ENCODE assay signal across 20 cellular contexts in the genomic region with DNA sequence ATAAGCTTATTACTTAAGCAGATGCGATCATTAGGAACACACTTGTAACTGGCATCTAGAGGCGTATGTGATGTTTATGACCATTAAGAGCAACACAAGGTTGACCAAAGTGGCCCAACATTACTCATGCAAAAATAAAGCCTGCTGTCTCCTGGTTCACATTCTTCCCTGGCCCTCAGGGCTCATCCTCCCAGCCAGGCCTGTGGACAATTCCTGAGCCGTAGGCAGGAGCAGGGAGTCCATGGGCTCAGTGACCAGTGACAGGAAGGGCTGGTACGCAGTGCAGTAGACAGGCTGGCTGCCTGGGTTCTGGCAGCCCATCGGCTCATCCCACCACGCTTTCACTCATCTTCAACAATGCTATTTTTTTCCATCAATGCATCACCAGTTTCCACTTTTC.
DNase-seq lines count a peak whose midpoint lies in the region; ATAC-seq and TF ChIP-seq lines count a peak whose summit lies in the region.
"Had no signal": no experiment of that assay in that cellular context is flagged by ENCODE, and none has a peak within 500 bp of the region (broad histone marks: within the 10 kb centered on the region; RNA-seq: fewer than 3 reads in every experiment).

No MANE protein-coding gene starts in this region.

- H2BK12ac ChIP-seq in mesenchymal stem cell (ENCODE audit: low read length in 2 of 2): no peak overlapping the region

- no peak overlapping the region for H2BK15ac ChIP-seq in mesenchymal stem cell (ENCODE audit: low read depth, poor library complexity, severe bottlenecking)

- H2BK120ac ChIP-seq in mesenchymal stem cell (ENCODE audit: low read depth, low read length): no peak overlapping the region

- H3K36me3 Mint-ChIP-seq in T-cell: peaks cover 51% of the 10 kb centered on the region
- H3K36me3 Mint-ChIP-seq in activated naive CD4-positive, alpha-beta T cell treated with anti-CD3 and anti-CD28 coated beads for 36 hours (ENCODE audit: low read depth): peaks cover 37% of the 10 kb centered on the region

- H3K4me1 ChIP-seq in right atrium auricular region: peaks cover 0 to 58% of the 10 kb centered on the region in 2 donors
- H3K4me1 ChIP-seq in mesenchymal stem cell (ENCODE audit: control insufficient read depth, insufficient read depth, low read depth, low read length): peaks cover 6% of the 10 kb centered on the region
- no peaks in the 10 kb centered on the region for H3K4me1 ChIP-seq in aorta (ENCODE audit: control insufficient read depth in 1 of 2, insufficient read depth in 2 of 2, low read length in 2 of 2)

- H3K9me3 ChIP-seq in right atrium auricular region (no peaks in the 10 kb centered on the region), mesenchymal stem cell (ENCODE audit: control insufficient read depth, low read length) (no peaks in the 10 kb centered on the region), aorta (ENCODE audit: control insufficient read depth, low read length) (no peaks in the 10 kb centered on the region)
- H3K9me3 ChIP-seq: SJCRH30 had no signal

- peak overlapping the region; percentile 16 for H4K8ac ChIP-seq in mesenchymal stem cell (ENCODE audit: low read length)

- 88% methylated on average over 6 of the region's 6 CpGs for whole genome bisulfite sequencing in mesenchymal stem cell
- 79 to 81% methylated on average over 6 of the region's 6 CpGs for WGBS in aorta, 2 donors

- no peak overlapping the region for H3K4me2 ChIP-seq in mesenchymal stem cell (ENCODE audit: low read length, poor library complexity, severe bottlenecking)

- peaks cover 41% of the 10 kb centered on the region for H3K79me1 ChIP-seq in mesenchymal stem cell (replicated peaks; ENCODE audit: low read length, poor library complexity, severe bottlenecking)

- H3K27me3 Mint-ChIP-seq in T-cell: no peaks in the 10 kb centered on the region
- H3K27me3 Mint-ChIP-seq in activated naive CD4-positive, alpha-beta T cell treated with anti-CD3 and anti-CD28 coated beads for 36 hours (ENCODE audit: low read depth): no peaks in the 10 kb centered on the region

- no peaks in the 10 kb centered on the region for H3K9me3 Mint-ChIP-seq in T-cell
- H3K9me3 Mint-ChIP-seq in activated naive CD4-positive, alpha-beta T cell treated with anti-CD3 and anti-CD28 coated beads for 36 hours: no peaks in the 10 kb centered on the region
- H3K9me3 Mint-ChIP-seq: CD8-positive, alpha-beta T cell had no signal

- no peak overlapping the region for H3K14ac ChIP-seq in mesenchymal stem cell (ENCODE audit: low read length in 2 of 2)

- H3K18ac ChIP-seq in mesenchymal stem cell (ENCODE audit: low read depth in 1 of 2, low read length in 2 of 2): no peak overlapping the region

- H2AK5ac ChIP-seq in mesenchymal stem cell (ENCODE audit: low read length, severe bottlenecking): no peak overlapping the region

- H3K4me3 ChIP-seq in right atrium auricular region (no peak overlapping the region), mesenchymal stem cell (ENCODE audit: insufficient read depth in 1 of 2, low read depth in 1 of 2, low read length in 2 of 2) (no peak overlapping the region), aorta (ENCODE audit: low read length in 2 of 2) (no peak overlapping the region)
- H3K4me3 ChIP-seq: SJCRH30 had no signal

- TF ChIP-seq CTCF in right atrium auricular region (IDR thresholded peaks at IDR 0.05): no peak

- DNase-seq in right atrium auricular region (ENCODE audit: low spot score): no peak
- DNase-seq in Right ventricle myocardium inferior (ENCODE audit: missing footprints): no peak
- no peak for DNase-seq in T-cell
- DNase-seq in mesenchymal stem cell: no peak
- DNase-seq in activated naive CD4-positive, alpha-beta T cell treated with anti-CD3 and anti-CD28 coated beads for 36 hours: no peak
- no peak for DNase-seq in aorta
- DNase-seq: ACHN; AML-193; CD8-positive, alpha-beta T cell; DMS79; NCI-H1105; NCI-H1694; NCI-H345; NCI-H526; NK-92 treated with Interleukin-12 subunit alpha and Interleukin-12 subunit beta, amount 100 ng/mL, for 24 hours; OCI-M1; RPMI8226; SJCRH30 had no signal

- H3K36me3 ChIP-seq in right atrium auricular region: peaks cover 10% of the 10 kb centered on the region
- H3K36me3 ChIP-seq in mesenchymal stem cell (ENCODE audit: control insufficient read depth in 1 of 2, insufficient read depth in 2 of 2, low read depth in 1 of 2, low read length in 2 of 2): peaks cover 31 to 61% of the 10 kb centered on the region in 2 experiments
- peaks cover 0 to 4% of the 10 kb centered on the region in 2 donors for H3K36me3 ChIP-seq in aorta (ENCODE audit: control insufficient read depth in 1 of 2, insufficient read depth in 2 of 2, low read length in 1 of 2)

- no peak overlapping the region for H3K9ac ChIP-seq in mesenchymal stem cell (ENCODE audit: low read length)

- H3K4me3 Mint-ChIP-seq in T-cell: no peak overlapping the region
- no peak overlapping the region for H3K4me3 Mint-ChIP-seq in activated naive CD4-positive, alpha-beta T cell treated with anti-CD3 and anti-CD28 coated beads for 36 hours
- H3K4me3 Mint-ChIP-seq: CD8-positive, alpha-beta T cell had no signal

- CTCF ChIA-PET in T-cell (lab: Charles Lee): no interaction called here
- CTCF ChIA-PET in activated naive CD4-positive, alpha-beta T cell treated with anti-CD3 and anti-CD28 coated beads for 36 hours (lab: Charles Lee): no interaction called here

- H2BK5ac ChIP-seq in mesenchymal stem cell (ENCODE audit: low read depth, low read length, poor library complexity, severe bottlenecking): no peak overlapping the region

- H3K27ac ChIP-seq in right atrium auricular region: peak overlapping the region; percentile 8 to 13
- no peak overlapping the region for H3K27ac ChIP-seq in mesenchymal stem cell (ENCODE audit: low read length, poor library complexity, severe bottlenecking)
- no peak overlapping the region for H3K27ac ChIP-seq in aorta (ENCODE audit: low read depth in 1 of 2, low read length in 2 of 2)
- H3K27ac ChIP-seq: SJCRH30 had no signal

- H3K27ac Mint-ChIP-seq in T-cell: peak overlapping the region; percentile 68 to 87
- H3K27ac Mint-ChIP-seq in activated naive CD4-positive, alpha-beta T cell treated with anti-CD3 and anti-CD28 coated beads for 36 hours: no peak overlapping the region

- no peak overlapping the region for H2AFZ ChIP-seq in mesenchymal stem cell (ENCODE audit: low read depth, low read length)

- H3K27me3 ChIP-seq in right atrium auricular region (no peaks in the 10 kb centered on the region), mesenchymal stem cell (ENCODE audit: control insufficient read depth in 1 of 2, insufficient read depth in 1 of 2, low read length in 2 of 2) (no peaks in the 10 kb centered on the region), aorta (ENCODE audit: control insufficient read depth in 1 of 2, insufficient read depth in 2 of 2, low read length in 1 of 2) (no peaks in the 10 kb centered on the region)
- H3K27me3 ChIP-seq: SJCRH30 had no signal

- peaks cover 28 to 40% (median 34%) of the 10 kb centered on the region in 3 donors for H3K4me1 Mint-ChIP-seq in T-cell
- H3K4me1 Mint-ChIP-seq in activated naive CD4-positive, alpha-beta T cell treated with anti-CD3 and anti-CD28 coated beads for 36 hours (ENCODE audit: low read depth): peaks cover 25% of the 10 kb centered on the region

- intact Hi-C loops in Right ventricle myocardium inferior (cut with DNase I) (no loop called here), aorta (cut with DNase I) (loop anchor here in 1 of 2 donors (10.0 kb wide), 1 partner anchor 374 kb away; no protein-coding TSS in a partner anchor)
- intact Hi-C loops in activated naive CD4-positive, alpha-beta T cell treated with anti-CD3 and anti-CD28 coated beads for 36 hours (cut with micrococcal nuclease): no loop called here

- H3K4ac ChIP-seq in mesenchymal stem cell (ENCODE audit: low read depth in 1 of 2, low read length in 2 of 2): no peak overlapping the region

- POLR2A ChIA-PET in T-cell (lab: Charles Lee): no interaction called here

- no peak overlapping the region for H4K91ac ChIP-seq in mesenchymal stem cell (ENCODE audit: low read length)

- H3K23ac ChIP-seq in mesenchymal stem cell (ENCODE audit: low read length in 2 of 2): no peak overlapping the region

- ATAC-seq in Right ventricle myocardium inferior: no peak
- ATAC-seq in T-cell (replicated peaks in 1 of 4): no peak
- ATAC-seq in HG03469 (IDR thresholded peaks at IDR 0.05; ENCODE audit: unreplicated experiment): no peak
- no peak for ATAC-seq in aorta (ENCODE audit: low FRiP score)
- ATAC-seq: CD8-positive, alpha-beta T cell; HCT116 had no signal

Comparison
In these comparisons a context has a peak if more than half of its experiments do, and no peak if none do; other contexts are left out.
1. H3K27ac ChIP-seq: peak in right atrium auricular region (2 of 2); none in mesenchymal stem cell (single experiment) and aorta (0 of 2).